Comparison of ENCODE assay signal across 1 cellular context in genomic region chr1:17012775-17013501, GRCh38.
TF ChIP-seq lines count a peak whose summit lies in the region.

No MANE protein-coding gene starts in this region.

TF ChIP-seq in Ishikawa, 13 proteins besides CTCF, POLR2A, EP300 and RAD21 (continued from another document):
- TF ChIP-seq USF1 (IDR thresholded peaks at IDR 0.05) (peak; percentile 77), MAX (IDR thresholded peaks at IDR 0.05) (no peak; the same call in 1 of the 2 replicates), NFIC (IDR thresholded peaks at IDR 0.05) (peak; percentile 72), CREB1 (IDR thresholded peaks at IDR 0.05; ENCODE audit: low read depth) (no peak), CEBPB (IDR thresholded peaks at IDR 0.05) (no peak), ZBTB7A (IDR thresholded peaks at IDR 0.05; ENCODE audit: low read depth) (no peak), YY1 (IDR thresholded peaks at IDR 0.05; ENCODE audit: low read depth) (peak; percentile 13; the same call in 1 of the 2 replicates), EGR1 (IDR thresholded peaks at IDR 0.05) (no peak)
